ENCODE assay signal across 1 cellular context in the genomic region with DNA sequence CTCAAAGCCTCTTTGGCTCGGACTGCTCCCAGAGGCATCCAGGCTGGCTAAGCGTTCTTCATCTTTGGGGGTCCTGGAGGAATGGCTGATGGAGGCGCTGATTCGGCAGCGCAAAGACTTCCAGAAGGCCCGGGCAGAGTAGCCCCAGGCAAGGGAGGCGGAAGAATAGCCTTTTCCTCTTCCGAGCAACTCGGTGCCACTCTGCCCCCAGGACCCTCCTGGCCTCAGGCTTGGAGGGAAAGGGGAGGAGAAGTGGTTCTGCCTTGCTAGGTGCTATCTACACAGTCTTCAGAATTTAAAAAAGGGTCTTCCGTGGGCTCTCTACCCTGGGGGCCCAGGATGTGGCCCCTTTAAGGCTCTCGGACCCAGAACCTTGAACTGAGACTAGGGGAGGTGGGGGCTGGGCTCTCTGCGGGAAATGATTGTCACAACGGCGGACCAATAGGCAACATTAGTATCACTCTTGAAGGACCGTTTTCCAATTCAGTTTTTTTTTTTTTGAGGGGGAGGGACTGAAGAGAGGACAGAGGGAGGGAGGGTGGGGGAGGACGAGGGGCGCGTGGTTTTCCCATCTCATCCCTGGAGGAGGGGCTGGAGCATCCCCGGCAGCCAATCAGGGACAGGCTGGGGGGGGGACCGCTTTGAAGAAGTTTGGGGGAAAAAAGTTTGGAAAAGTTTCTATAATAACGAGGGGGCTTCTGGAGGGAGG.
TF ChIP-seq lines count a peak whose summit lies in the region.

A gene (plus strand): TSS at position 679 of the 709 bp plus-strand sequence. CDS start 157 bp downstream, outside the sequence.

TF ChIP-seq in HEK293, 187 proteins besides CTCF, POLR2A, EP300 and RAD21 (continued from another document):
- TF ChIP-seq, protein P1, sequence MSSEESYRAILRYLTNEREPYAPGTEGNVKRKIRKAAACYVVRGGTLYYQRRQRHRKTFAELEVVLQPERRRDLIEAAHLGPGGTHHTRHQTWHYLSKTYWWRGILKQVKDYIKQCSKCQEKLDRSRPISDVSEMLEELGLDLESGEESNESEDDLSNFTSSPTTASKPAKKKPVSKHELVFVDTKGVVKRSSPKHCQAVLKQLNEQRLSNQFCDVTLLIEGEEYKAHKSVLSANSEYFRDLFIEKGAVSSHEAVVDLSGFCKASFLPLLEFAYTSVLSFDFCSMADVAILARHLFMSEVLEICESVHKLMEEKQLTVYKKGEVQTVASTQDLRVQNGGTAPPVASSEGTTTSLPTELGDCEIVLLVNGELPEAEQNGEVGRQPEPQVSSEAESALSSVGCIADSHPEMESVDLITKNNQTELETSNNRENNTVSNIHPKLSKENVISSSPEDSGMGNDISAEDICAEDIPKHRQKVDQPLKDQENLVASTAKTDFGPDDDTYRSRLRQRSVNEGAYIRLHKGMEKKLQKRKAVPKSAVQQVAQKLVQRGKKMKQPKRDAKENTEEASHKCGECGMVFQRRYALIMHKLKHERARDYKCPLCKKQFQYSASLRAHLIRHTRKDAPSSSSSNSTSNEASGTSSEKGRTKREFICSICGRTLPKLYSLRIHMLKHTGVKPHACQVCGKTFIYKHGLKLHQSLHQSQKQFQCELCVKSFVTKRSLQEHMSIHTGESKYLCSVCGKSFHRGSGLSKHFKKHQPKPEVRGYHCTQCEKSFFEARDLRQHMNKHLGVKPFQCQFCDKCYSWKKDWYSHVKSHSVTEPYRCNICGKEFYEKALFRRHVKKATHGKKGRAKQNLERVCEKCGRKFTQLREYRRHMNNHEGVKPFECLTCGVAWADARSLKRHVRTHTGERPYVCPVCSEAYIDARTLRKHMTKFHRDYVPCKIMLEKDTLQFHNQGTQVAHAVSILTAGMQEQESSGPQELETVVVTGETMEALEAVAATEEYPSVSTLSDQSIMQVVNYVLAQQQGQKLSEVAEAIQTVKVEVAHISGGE (tag by site-specific recombination; conservative IDR thresholded peaks at IDR 0.05; ENCODE audit: low read depth): no peak
- TF ChIP-seq ZNF37A (tag by site-specific recombination; IDR thresholded peaks at IDR 0.05): no peak
- TF ChIP-seq BCL11A (tag by site-specific recombination; IDR thresholded peaks at IDR 0.05; ENCODE audit: low read depth): no peak
- TF ChIP-seq ZNF558 (tag by site-specific recombination; IDR thresholded peaks at IDR 0.05): no peak
- no peak for TF ChIP-seq ZNF792 (tag by site-specific recombination; IDR thresholded peaks at IDR 0.05)
- no peak for TF ChIP-seq SETDB1 (IDR thresholded peaks at IDR 0.05; ENCODE audit: insufficient read length, low read length)
- TF ChIP-seq, protein P2, sequence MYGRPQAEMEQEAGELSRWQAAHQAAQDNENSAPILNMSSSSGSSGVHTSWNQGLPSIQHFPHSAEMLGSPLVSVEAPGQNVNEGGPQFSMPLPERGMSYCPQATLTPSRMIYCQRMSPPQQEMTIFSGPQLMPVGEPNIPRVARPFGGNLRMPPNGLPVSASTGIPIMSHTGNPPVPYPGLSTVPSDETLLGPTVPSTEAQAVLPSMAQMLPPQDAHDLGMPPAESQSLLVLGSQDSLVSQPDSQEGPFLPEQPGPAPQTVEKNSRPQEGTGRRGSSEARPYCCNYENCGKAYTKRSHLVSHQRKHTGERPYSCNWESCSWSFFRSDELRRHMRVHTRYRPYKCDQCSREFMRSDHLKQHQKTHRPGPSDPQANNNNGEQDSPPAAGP (tag by site-specific recombination; IDR thresholded peaks at IDR 0.05): no peak
- no peak for TF ChIP-seq ZNF174 (tag by site-specific recombination; IDR thresholded peaks at IDR 0.05)
- TF ChIP-seq, protein P3, sequence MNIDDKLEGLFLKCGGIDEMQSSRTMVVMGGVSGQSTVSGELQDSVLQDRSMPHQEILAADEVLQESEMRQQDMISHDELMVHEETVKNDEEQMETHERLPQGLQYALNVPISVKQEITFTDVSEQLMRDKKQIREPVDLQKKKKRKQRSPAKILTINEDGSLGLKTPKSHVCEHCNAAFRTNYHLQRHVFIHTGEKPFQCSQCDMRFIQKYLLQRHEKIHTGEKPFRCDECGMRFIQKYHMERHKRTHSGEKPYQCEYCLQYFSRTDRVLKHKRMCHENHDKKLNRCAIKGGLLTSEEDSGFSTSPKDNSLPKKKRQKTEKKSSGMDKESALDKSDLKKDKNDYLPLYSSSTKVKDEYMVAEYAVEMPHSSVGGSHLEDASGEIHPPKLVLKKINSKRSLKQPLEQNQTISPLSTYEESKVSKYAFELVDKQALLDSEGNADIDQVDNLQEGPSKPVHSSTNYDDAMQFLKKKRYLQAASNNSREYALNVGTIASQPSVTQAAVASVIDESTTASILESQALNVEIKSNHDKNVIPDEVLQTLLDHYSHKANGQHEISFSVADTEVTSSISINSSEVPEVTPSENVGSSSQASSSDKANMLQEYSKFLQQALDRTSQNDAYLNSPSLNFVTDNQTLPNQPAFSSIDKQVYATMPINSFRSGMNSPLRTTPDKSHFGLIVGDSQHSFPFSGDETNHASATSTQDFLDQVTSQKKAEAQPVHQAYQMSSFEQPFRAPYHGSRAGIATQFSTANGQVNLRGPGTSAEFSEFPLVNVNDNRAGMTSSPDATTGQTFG (tag by site-specific recombination; IDR thresholded peaks at IDR 0.05; ENCODE audit: borderline replicate concordance): no peak
- no peak for TF ChIP-seq ZNF311 (tag by site-specific recombination; IDR thresholded peaks at IDR 0.05; ENCODE audit: borderline replicate concordance)
- TF ChIP-seq ZNF350 (tag by site-specific recombination; IDR thresholded peaks at IDR 0.05): no peak
